Comparison of ENCODE assay signal across 1 cellular context in genomic region chr1:38013027-38013588, GRCh38.
TF ChIP-seq lines count a peak whose summit lies in the region.

No MANE protein-coding gene starts in this region.

TF ChIP-seq in HepG2, 621 proteins besides CTCF, POLR2A, EP300 and RAD21 (continued from another document and continues in another):
- 0 out of 2 replicates have a peak, but pooled peaks have one; percentile 7 for TF ChIP-seq PAXIP1 (CRISPR knock-in tag; conservative IDR thresholded peaks at IDR 0.05)
- TF ChIP-seq MZF1 (CRISPR knock-in tag; IDR thresholded peaks at IDR 0.05; ENCODE audit: borderline replicate concordance) = no peak
- TF ChIP-seq KDM1A (CRISPR knock-in tag; IDR thresholded peaks at IDR 0.05) = peak; percentile 93
- no peak for TF ChIP-seq ZNF180 (CRISPR knock-in tag; IDR thresholded peaks at IDR 0.05; ENCODE audit: borderline replicate concordance, low read depth)
- no peak for TF ChIP-seq ZNF546 (CRISPR knock-in tag; conservative IDR thresholded peaks at IDR 0.05)
- TF ChIP-seq ZNF260 (CRISPR knock-in tag; IDR thresholded peaks at IDR 0.05; ENCODE audit: borderline replicate concordance, low read depth) = no peak
- no peak for TF ChIP-seq THYN1 (CRISPR knock-in tag; IDR thresholded peaks at IDR 0.05; ENCODE audit: borderline replicate concordance, low read depth)
- TF ChIP-seq MED8 (CRISPR knock-in tag; IDR thresholded peaks at IDR 0.05; ENCODE audit: insufficient replicate concordance) = no peak
- TF ChIP-seq TERF1 (CRISPR knock-in tag; IDR thresholded peaks at IDR 0.05) = no peak
- TF ChIP-seq FOXJ3 (CRISPR knock-in tag; IDR thresholded peaks at IDR 0.05; ENCODE audit: borderline replicate concordance) = no peak
- no peak for TF ChIP-seq RXRA (CRISPR knock-in tag; IDR thresholded peaks at IDR 0.05)
- no peak for TF ChIP-seq PLRG1 (conservative IDR thresholded peaks at IDR 0.05)
- no peak for TF ChIP-seq IRF1 (CRISPR knock-in tag; IDR thresholded peaks at IDR 0.05; ENCODE audit: low read depth)
- no peak for TF ChIP-seq MAFG (CRISPR knock-in tag; IDR thresholded peaks at IDR 0.05)
- no peak for TF ChIP-seq ZNF652 (CRISPR knock-in tag; IDR thresholded peaks at IDR 0.05; ENCODE audit: borderline replicate concordance, low read depth)
- TF ChIP-seq SP1 (IDR thresholded peaks at IDR 0.05) = no peak
- TF ChIP-seq SP1 (CRISPR knock-in tag; IDR thresholded peaks at IDR 0.05) = 0 out of 2 replicates have a peak, but pooled peaks have one; percentile 7
- TF ChIP-seq FOXA3 (CRISPR knock-in tag; IDR thresholded peaks at IDR 0.05) = no peak
- no peak for TF ChIP-seq PBX2 (CRISPR knock-in tag; IDR thresholded peaks at IDR 0.05)
- no peak for TF ChIP-seq HHEX (CRISPR knock-in tag; IDR thresholded peaks at IDR 0.05)
- TF ChIP-seq ZNF230 (CRISPR knock-in tag; IDR thresholded peaks at IDR 0.05) = 0 out of 2 replicates have a peak, but pooled peaks have one; percentile 18
- TF ChIP-seq ZBTB1 (CRISPR knock-in tag; IDR thresholded peaks at IDR 0.05; ENCODE audit: borderline replicate concordance) = no peak
- no peak for TF ChIP-seq FOSL1 (CRISPR knock-in tag; IDR thresholded peaks at IDR 0.05; ENCODE audit: borderline replicate concordance)
- TF ChIP-seq PHF8 (CRISPR knock-in tag; IDR thresholded peaks at IDR 0.05) = no peak
- TF ChIP-seq SSRP1 (CRISPR knock-in tag; IDR thresholded peaks at IDR 0.05) = no peak
- TF ChIP-seq ZNF552 (CRISPR knock-in tag; IDR thresholded peaks at IDR 0.05; ENCODE audit: borderline replicate concordance) = no peak
- no peak for TF ChIP-seq SIN3B (IDR thresholded peaks at IDR 0.05; ENCODE audit: low read length)
- TF ChIP-seq E2F1 (CRISPR knock-in tag; IDR thresholded peaks at IDR 0.05) = no peak
- no peak for TF ChIP-seq SNAPC4 (CRISPR knock-in tag; IDR thresholded peaks at IDR 0.05)
- TF ChIP-seq ZNF503 (CRISPR knock-in tag; IDR thresholded peaks at IDR 0.05) = 0 out of 2 replicates have a peak, but pooled peaks have one; percentile 4
- no peak for TF ChIP-seq NAIF1 (CRISPR knock-in tag; IDR thresholded peaks at IDR 0.05; ENCODE audit: borderline replicate concordance)
- no peak for TF ChIP-seq FOSL2 (CRISPR knock-in tag; IDR thresholded peaks at IDR 0.05)
- no peak for TF ChIP-seq POLR2AphosphoS5 (IDR thresholded peaks at IDR 0.05; ENCODE audit: low read depth, low read length)
- no peak for TF ChIP-seq PRPF4 (IDR thresholded peaks at IDR 0.05; ENCODE audit: low read depth, low read length, poor library complexity, severe bottlenecking)
- no peak; the same call in 1 of the 2 replicates for TF ChIP-seq ZNF430 (CRISPR knock-in tag; IDR thresholded peaks at IDR 0.05)
- TF ChIP-seq ZSCAN22 (CRISPR knock-in tag; IDR thresholded peaks at IDR 0.05) = 0 out of 2 replicates have a peak, but pooled peaks have one; percentile 22
- TF ChIP-seq ZNF883 (CRISPR knock-in tag; IDR thresholded peaks at IDR 0.05; ENCODE audit: not compliant biosample characterization) = no peak
- TF ChIP-seq ELF3 (CRISPR knock-in tag; IDR thresholded peaks at IDR 0.05) = no peak
- TF ChIP-seq ZNF292 (CRISPR knock-in tag; IDR thresholded peaks at IDR 0.05; ENCODE audit: borderline replicate concordance, low read depth) = no peak
- TF ChIP-seq BORCS8-MEF2B (CRISPR knock-in tag; IDR thresholded peaks at IDR 0.05) = peak; percentile 9; the same call in 1 of the 2 replicates
- no peak for TF ChIP-seq ZNF746 (CRISPR knock-in tag; IDR thresholded peaks at IDR 0.05)
- TF ChIP-seq ZUFSP (CRISPR knock-in tag; IDR thresholded peaks at IDR 0.05; ENCODE audit: borderline replicate concordance) = no peak
- no peak for TF ChIP-seq ZNF362 (CRISPR knock-in tag; IDR thresholded peaks at IDR 0.05; ENCODE audit: borderline replicate concordance)
- 0 out of 2 replicates have a peak, but pooled peaks have one; percentile 10 for TF ChIP-seq NKX3-1 (CRISPR knock-in tag; IDR thresholded peaks at IDR 0.05)
- no peak for TF ChIP-seq EZH2 (conservative IDR thresholded peaks at IDR 0.05; ENCODE audit: low read depth, low read length)
- TF ChIP-seq CREBL2 (CRISPR knock-in tag; IDR thresholded peaks at IDR 0.05; ENCODE audit: borderline replicate concordance) = no peak
- TF ChIP-seq PPARG (CRISPR knock-in tag; conservative IDR thresholded peaks at IDR 0.05) = no peak
- 0 out of 2 replicates have a peak, but pooled peaks have one; percentile 53 for TF ChIP-seq ZNF556 (CRISPR knock-in tag; IDR thresholded peaks at IDR 0.05; ENCODE audit: borderline replicate concordance)
